10 cellular contexts compared by ENCODE assay signal in the genomic region with DNA sequence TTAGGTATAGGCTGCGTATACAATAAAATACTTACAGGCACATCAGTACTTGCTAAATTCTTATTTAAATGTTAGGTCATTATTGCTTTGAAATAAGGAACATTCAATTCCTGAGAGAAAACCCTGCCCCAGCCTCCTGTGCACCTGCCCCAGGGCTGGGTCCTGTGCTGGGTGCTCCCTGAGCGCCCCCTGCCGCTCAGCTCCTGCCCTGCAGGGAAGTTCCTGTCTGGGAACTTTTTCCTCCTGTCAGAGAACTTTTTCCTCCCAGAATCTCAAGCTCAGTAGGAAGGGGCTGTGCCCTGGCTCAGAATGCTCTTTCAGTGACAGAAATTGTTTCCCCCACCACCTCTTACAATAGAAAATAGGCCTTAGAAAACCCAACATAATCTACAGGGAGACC.
DNase-seq lines count a peak whose midpoint lies in the region; ATAC-seq and TF ChIP-seq lines count a peak whose summit lies in the region.
"Had no signal": no experiment of that assay in that cellular context is flagged by ENCODE, and none has a peak within 500 bp of the region (broad histone marks: within the 10 kb centered on the region; RNA-seq: fewer than 3 reads in every experiment).

No MANE protein-coding gene starts in this region.

- no peak overlapping the region for H2BK12ac ChIP-seq in mesenchymal stem cell (ENCODE audit: low read length in 2 of 2)

- no peak overlapping the region for H2BK120ac ChIP-seq in mesenchymal stem cell (ENCODE audit: low read depth, low read length)

- H3K27ac Mint-ChIP-seq in Caco-2 (ENCODE audit: unreplicated experiment) (no peak overlapping the region), activated B cell treated with CpG ODN at 0.5 μM for 24 hours (no peak overlapping the region), nephron progenitor cell (no peak overlapping the region), endothelial cell (ENCODE audit: unreplicated experiment) (no peak overlapping the region)

- H4K8ac ChIP-seq in mesenchymal stem cell (ENCODE audit: low read length), result no peak overlapping the region

- no peak overlapping the region for H2BK5ac ChIP-seq in mesenchymal stem cell (ENCODE audit: low read depth, low read length, poor library complexity, severe bottlenecking)

- intact Hi-C loops in Caco-2 (cut with micrococcal nuclease; ENCODE audit: unreplicated experiment), result no loop called here
- intact Hi-C loops in activated B cell treated with CpG ODN at 0.5 μM for 24 hours (cut with micrococcal nuclease), result no loop called here
- intact Hi-C loops in right lobe of liver (cut with DNase I), result no loop called here

- TF ChIP-seq POLR2A in right lobe of liver (IDR thresholded peaks at IDR 0.05), result no peak

- 33% methylated on average over 3 of the region's 3 CpGs for WGBS in right lobe of liver (ENCODE audit: insufficient coverage, low coverage, low lambda C conversion rate, missing lambda C conversion rate)
- WGBS in mesenchymal stem cell, result 36% methylated on average over 2 of the region's 3 CpGs

- H3K36me3 Mint-ChIP-seq in Caco-2 (ENCODE audit: insufficient read depth, unreplicated experiment) (no peaks in the 10 kb centered on the region), activated B cell treated with CpG ODN at 0.5 μM for 24 hours (ENCODE audit: low read depth) (no peaks in the 10 kb centered on the region), nephron progenitor cell (ENCODE audit: low read depth) (peaks cover 3% of the 10 kb centered on the region), endothelial cell (ENCODE audit: low read depth, unreplicated experiment) (peaks cover 10% of the 10 kb centered on the region)

- H4K91ac ChIP-seq in mesenchymal stem cell (ENCODE audit: low read length), result no peak overlapping the region

- H2BK15ac ChIP-seq in mesenchymal stem cell (ENCODE audit: low read depth, poor library complexity, severe bottlenecking), result no peak overlapping the region

- POLR2A ChIA-PET in Caco-2 (lab: Charles Lee) (no interaction called here), activated B cell treated with CpG ODN at 0.5 μM for 24 hours (lab: Charles Lee) (interaction anchor here (0.6 to 1.4 kb wide), 3 partner anchors 75 to 419 kb away, joined by 4 to 6 read pairs (median 4); no protein-coding TSS in a partner anchor)

- H3K4me3 Mint-ChIP-seq in Caco-2 (ENCODE audit: unreplicated experiment) (no peak overlapping the region), activated B cell treated with CpG ODN at 0.5 μM for 24 hours (peak overlapping the region; percentile 39), nephron progenitor cell (no peak overlapping the region), endothelial cell (ENCODE audit: unreplicated experiment) (no peak overlapping the region)

- no peaks in the 10 kb centered on the region for H3K79me1 ChIP-seq in mesenchymal stem cell (replicated peaks; ENCODE audit: low read length, poor library complexity, severe bottlenecking)

- H3K27me3 Mint-ChIP-seq in Caco-2 (ENCODE audit: insufficient read depth, unreplicated experiment) (peaks cover 2% of the 10 kb centered on the region), activated B cell treated with CpG ODN at 0.5 μM for 24 hours (peaks cover 24% of the 10 kb centered on the region), nephron progenitor cell (ENCODE audit: low read depth, poor library complexity) (no peaks in the 10 kb centered on the region), endothelial cell (ENCODE audit: unreplicated experiment) (peaks cover 2% of the 10 kb centered on the region)

- H3K14ac ChIP-seq in mesenchymal stem cell (ENCODE audit: low read length in 2 of 2), result no peak overlapping the region

- no peak overlapping the region for H3K18ac ChIP-seq in mesenchymal stem cell (ENCODE audit: low read depth in 1 of 2, low read length in 2 of 2)

- TF ChIP-seq CTCF in Caco-2 (IDR thresholded peaks at IDR 0.05; ENCODE audit: insufficient read depth in 1 of 2, low read depth in 1 of 2, low read length in 1 of 2, severe bottlenecking in 1 of 2, unreplicated experiment in 1 of 2) (peak; percentile 70 to 76), activated B cell treated with CpG ODN at 0.5 μM for 24 hours (IDR thresholded peaks at IDR 0.05) (no peak), right lobe of liver (IDR thresholded peaks at IDR 0.05) (peak; percentile 9 to 52 (median 34)), nephron progenitor cell (IDR thresholded peaks at IDR 0.05) (no peak), endothelial cell (IDR thresholded peaks at IDR 0.05; ENCODE audit: unreplicated experiment) (no peak)

- H3K36me3 ChIP-seq in Caco-2 (ENCODE audit: control insufficient read depth, insufficient read depth, low read length), result no peaks in the 10 kb centered on the region
- H3K36me3 ChIP-seq in right lobe of liver, result no peaks in the 10 kb centered on the region
- no peaks in the 10 kb centered on the region for H3K36me3 ChIP-seq in mesenchymal stem cell (ENCODE audit: control insufficient read depth in 1 of 2, insufficient read depth in 2 of 2, low read depth in 1 of 2, low read length in 2 of 2)
- H3K36me3 ChIP-seq: cardiac muscle cell had no signal

- no peak overlapping the region for H3K23ac ChIP-seq in mesenchymal stem cell (ENCODE audit: low read length in 2 of 2)

- H3K9me3 Mint-ChIP-seq in Caco-2 (ENCODE audit: unreplicated experiment) (no peaks in the 10 kb centered on the region), activated B cell treated with CpG ODN at 0.5 μM for 24 hours (no peaks in the 10 kb centered on the region), nephron progenitor cell (peaks cover 89% of the 10 kb centered on the region), endothelial cell (ENCODE audit: unreplicated experiment) (peaks cover 32% of the 10 kb centered on the region)

- no peak overlapping the region for H3K4me3 ChIP-seq in Caco-2 (ENCODE audit: low read depth, low read length)
- H3K4me3 ChIP-seq in right lobe of liver, result no peak overlapping the region
- no peak overlapping the region for H3K4me3 ChIP-seq in mesenchymal stem cell (ENCODE audit: insufficient read depth in 1 of 2, low read depth in 1 of 2, low read length in 2 of 2)
- H3K4me3 ChIP-seq: cardiac muscle cell, SK-N-MC had no signal

- H3K9me3 ChIP-seq in Caco-2, result no peaks in the 10 kb centered on the region
- H3K9me3 ChIP-seq in right lobe of liver, result no peaks in the 10 kb centered on the region
- H3K9me3 ChIP-seq in mesenchymal stem cell (ENCODE audit: control insufficient read depth, low read length), result no peaks in the 10 kb centered on the region

- H2AFZ ChIP-seq in mesenchymal stem cell (ENCODE audit: low read depth, low read length), result no peak overlapping the region

- DNase-seq in Caco-2, result peak in 1 of 2 experiments; percentile 61
- DNase-seq in HK-2 (ENCODE audit: unreplicated experiment), result peak; percentile 21
- DNase-seq in activated B cell treated with CpG ODN at 0.5 μM for 24 hours, result no peak
- DNase-seq in right lobe of liver, result no peak
- no peak for DNase-seq in nephron progenitor cell
- no peak for DNase-seq in NCI-H2227 (lab: John Stamatoyannopoulos, UW; ENCODE audit: unreplicated experiment)
- no peak for DNase-seq in endothelial cell (ENCODE audit: low spot score)
- no peak for DNase-seq in mesenchymal stem cell

- CTCF ChIA-PET in Caco-2 (lab: Charles Lee) (interaction anchor here (0.7 to 1.3 kb wide), 5 partner anchors 20 to 303 kb away, joined by 3 to 6 read pairs (median 3); no protein-coding TSS in a partner anchor), activated B cell treated with CpG ODN at 0.5 μM for 24 hours (lab: Charles Lee) (interaction anchor here (0.8 to 1.4 kb wide), 4 partner anchors 10 to 40 kb away, joined by 3 to 5 read pairs (median 3); no protein-coding TSS in a partner anchor)

- H3K4me1 ChIP-seq in Caco-2, result peaks cover 5% of the 10 kb centered on the region; the same call in 1 of the 2 replicates
- no peaks in the 10 kb centered on the region for H3K4me1 ChIP-seq in right lobe of liver
- H3K4me1 ChIP-seq in mesenchymal stem cell (ENCODE audit: control insufficient read depth, insufficient read depth, low read depth, low read length), result no peaks in the 10 kb centered on the region

- BruUV-seq in Caco-2 (replicated peaks; lab: Mats Ljungman, UMichigan), result no TSS peak

- no peak overlapping the region for H3K4me2 ChIP-seq in mesenchymal stem cell (ENCODE audit: low read length, poor library complexity, severe bottlenecking)

- no peak overlapping the region for H3K27ac ChIP-seq in right lobe of liver
- H3K27ac ChIP-seq in mesenchymal stem cell (ENCODE audit: low read length, poor library complexity, severe bottlenecking), result no peak overlapping the region
- H3K27ac ChIP-seq: cardiac muscle cell, SK-N-MC had no signal

- H3K4me1 Mint-ChIP-seq in Caco-2 (ENCODE audit: low read depth, unreplicated experiment) (peaks cover 7% of the 10 kb centered on the region), activated B cell treated with CpG ODN at 0.5 μM for 24 hours (peaks cover 12% of the 10 kb centered on the region), nephron progenitor cell (no peaks in the 10 kb centered on the region), endothelial cell (ENCODE audit: unreplicated experiment) (no peaks in the 10 kb centered on the region)

- no peak overlapping the region for H3K4ac ChIP-seq in mesenchymal stem cell (ENCODE audit: low read depth in 1 of 2, low read length in 2 of 2)

- no peak overlapping the region for H3K9ac ChIP-seq in mesenchymal stem cell (ENCODE audit: low read length)

- ATAC-seq in activated B cell treated with CpG ODN at 0.5 μM for 24 hours (ENCODE audit: low read depth), result peak; percentile 58
- ATAC-seq in right lobe of liver, result peak in 2 of 4 donors; percentile 22 to 34

- no peaks in the 10 kb centered on the region for H3K27me3 ChIP-seq in Caco-2 (replicated peaks; ENCODE audit: control insufficient read depth, insufficient read depth, low read length)
- no peaks in the 10 kb centered on the region for H3K27me3 ChIP-seq in right lobe of liver
- no peaks in the 10 kb centered on the region for H3K27me3 ChIP-seq in mesenchymal stem cell (ENCODE audit: control insufficient read depth in 1 of 2, insufficient read depth in 1 of 2, low read length in 2 of 2)
- H3K27me3 ChIP-seq: cardiac muscle cell had no signal

- no peak overlapping the region for H2AK5ac ChIP-seq in mesenchymal stem cell (ENCODE audit: low read length, severe bottlenecking)

Comparison
In these comparisons a context has a peak if more than half of its experiments do, and no peak if none do; other contexts are left out.
1. CTCF ChIP-seq: peak in Caco-2 (2 of 2) and right lobe of liver (4 of 4); none in activated B cell treated with CpG ODN at 0.5 μM for 24 hours (single experiment), nephron progenitor cell (single experiment) and endothelial cell (single experiment).